ENCODE assay signal across 9 cellular contexts in the genomic region with DNA sequence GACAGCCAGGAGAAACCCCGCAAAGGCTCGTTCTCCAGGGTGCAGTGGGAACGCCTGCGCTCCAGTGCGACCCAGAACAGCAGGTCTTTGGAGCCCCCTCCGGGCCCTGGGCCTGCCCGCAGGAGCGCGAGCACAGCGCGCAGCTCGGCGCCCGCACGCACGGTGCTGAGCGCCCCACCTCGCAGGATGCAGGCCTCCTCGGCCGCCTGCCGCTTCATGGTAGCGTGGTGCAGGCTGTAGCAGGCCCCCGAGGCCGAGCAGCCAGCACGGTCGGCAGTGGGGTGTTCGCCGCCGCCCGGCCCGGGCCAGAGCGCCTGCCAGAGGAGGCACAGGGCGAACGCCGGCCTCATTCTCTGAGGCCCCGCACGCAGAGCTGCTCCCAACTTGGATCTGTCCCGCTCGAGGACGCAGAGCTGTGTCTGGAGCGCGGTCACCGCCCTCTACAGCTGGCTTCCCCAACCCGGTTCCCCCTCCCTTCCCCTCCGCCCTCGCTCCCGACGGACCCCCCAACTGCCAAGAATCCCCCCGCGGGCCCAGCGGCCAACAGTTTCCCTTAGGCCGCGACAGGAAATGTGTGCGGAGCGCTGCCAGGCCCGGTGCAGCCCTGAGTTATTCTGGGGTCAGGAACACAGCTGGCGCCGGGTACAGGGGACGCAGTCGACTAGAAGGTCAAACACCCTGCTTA. TPM values are rescaled to one million over a fixed set of nuclear protein-coding genes. Genes with fewer than 3 reads are reported as not detected.
DNase-seq lines count a peak whose midpoint lies in the region; ATAC-seq and TF ChIP-seq lines count a peak whose summit lies in the region.
"Had no signal": no experiment of that assay in that cellular context is flagged by ENCODE, and none has a peak within 500 bp of the region (broad histone marks: within the 10 kb centered on the region; RNA-seq: fewer than 3 reads in every experiment).

A gene with protein sequence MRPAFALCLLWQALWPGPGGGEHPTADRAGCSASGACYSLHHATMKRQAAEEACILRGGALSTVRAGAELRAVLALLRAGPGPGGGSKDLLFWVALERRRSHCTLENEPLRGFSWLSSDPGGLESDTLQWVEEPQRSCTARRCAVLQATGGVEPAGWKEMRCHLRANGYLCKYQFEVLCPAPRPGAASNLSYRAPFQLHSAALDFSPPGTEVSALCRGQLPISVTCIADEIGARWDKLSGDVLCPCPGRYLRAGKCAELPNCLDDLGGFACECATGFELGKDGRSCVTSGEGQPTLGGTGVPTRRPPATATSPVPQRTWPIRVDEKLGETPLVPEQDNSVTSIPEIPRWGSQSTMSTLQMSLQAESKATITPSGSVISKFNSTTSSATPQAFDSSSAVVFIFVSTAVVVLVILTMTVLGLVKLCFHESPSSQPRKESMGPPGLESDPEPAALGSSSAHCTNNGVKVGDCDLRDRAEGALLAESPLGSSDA (minus strand): TSS at position 421 of the 685 bp plus-strand sequence. CDS start 71 bp downstream, at position 350.

- H3K27ac ChIP-seq in CD4-positive, alpha-beta T cell (ENCODE audit: low read depth, low read length), result no peak within 1 kb of the TSS

- H3K27me3 ChIP-seq in CD4-positive, alpha-beta T cell (ENCODE audit: control insufficient read depth, insufficient read depth, low read length), result peaks cover 27% of the 10 kb centered on the region

- H3K27ac Mint-ChIP-seq in CD4-positive, alpha-beta T cell, result no peak within 1 kb of the TSS
- H3K27ac Mint-ChIP-seq in glutamatergic neuron (ENCODE audit: unreplicated experiment) (peak within 1 kb of the TSS; percentile 30), osteocyte (ENCODE audit: unreplicated experiment) (no peak within 1 kb of the TSS)

- peak in 2 of 10 experiments; percentile 0 to 2 for DNase-seq in CD4-positive, alpha-beta T cell
- DNase-seq in activated T-cell treated with anti-CD3 and anti-CD28 coated beads, Interleukin-2, amount 50 U/mL, for 4 hours, result no peak
- DNase-seq in glutamatergic neuron, result peak; percentile 55
- DNase-seq in osteocyte (ENCODE audit: extremely low spot score, unreplicated experiment), result no peak
- no peak for DNase-seq in NCI-H526 treated with DMSO at 0.1 percent for 48 hours (lab: John Stamatoyannopoulos, UW)
- no peak for DNase-seq in NCI-H1694 (lab: John Stamatoyannopoulos, UW)

- peaks cover 49% of the 10 kb centered on the region for H3K27me3 Mint-ChIP-seq in CD4-positive, alpha-beta T cell
- peaks cover 18% of the 10 kb centered on the region for H3K27me3 Mint-ChIP-seq in activated T-cell treated with anti-CD3 and anti-CD28 coated beads, Interleukin-2, amount 50 U/mL, for 4 hours (ENCODE audit: low read depth)
- H3K27me3 Mint-ChIP-seq in glutamatergic neuron (ENCODE audit: unreplicated experiment) (peaks cover 3% of the 10 kb centered on the region), osteocyte (ENCODE audit: unreplicated experiment) (peaks cover 31% of the 10 kb centered on the region)

- no peaks in the 10 kb centered on the region for H3K9me3 ChIP-seq in CD4-positive, alpha-beta T cell (ENCODE audit: control insufficient read depth, low read length)

- no peaks in the 10 kb centered on the region for H3K9me3 Mint-ChIP-seq in CD4-positive, alpha-beta T cell
- no peaks in the 10 kb centered on the region for H3K9me3 Mint-ChIP-seq in activated T-cell treated with anti-CD3 and anti-CD28 coated beads, Interleukin-2, amount 50 U/mL, for 4 hours
- H3K9me3 Mint-ChIP-seq in glutamatergic neuron (ENCODE audit: unreplicated experiment) (no peaks in the 10 kb centered on the region), osteocyte (ENCODE audit: unreplicated experiment) (no peaks in the 10 kb centered on the region)

- TF ChIP-seq CTCF in CD4-positive, alpha-beta T cell (IDR thresholded peaks at IDR 0.05), result no peak
- TF ChIP-seq CTCF in glutamatergic neuron (IDR thresholded peaks at IDR 0.05; ENCODE audit: partially characterized antibody, unreplicated experiment) (no peak), osteocyte (IDR thresholded peaks at IDR 0.05) (no peak)

- H3K4me3 Mint-ChIP-seq in CD4-positive, alpha-beta T cell, result peak within 1 kb of the TSS; percentile 58
- peak within 1 kb of the TSS; percentile 64 for H3K4me3 Mint-ChIP-seq in activated T-cell treated with anti-CD3 and anti-CD28 coated beads, Interleukin-2, amount 50 U/mL, for 4 hours
- H3K4me3 Mint-ChIP-seq in glutamatergic neuron (ENCODE audit: unreplicated experiment) (peak within 1 kb of the TSS; percentile 74), osteocyte (ENCODE audit: unreplicated experiment) (peak within 1 kb of the TSS; percentile 38)

- POLR2A ChIA-PET in CD4-positive, alpha-beta T cell (lab: Charles Lee), result no interaction called here

- no peak for ATAC-seq in CD4-positive, alpha-beta T cell (ENCODE audit: poor library complexity)
- ATAC-seq in activated T-cell treated with anti-CD3 and anti-CD28 coated beads, Interleukin-2, amount 50 U/mL, for 4 hours, result peak; percentile 69 to 75
- ATAC-seq in HG03521 (IDR thresholded peaks at IDR 0.05; ENCODE audit: unreplicated experiment) (no peak), GM21576 (IDR thresholded peaks at IDR 0.05; ENCODE audit: unreplicated experiment) (no peak)

- CTCF ChIA-PET in CD4-positive, alpha-beta T cell (lab: Charles Lee), result no interaction called here

- peaks cover 7% of the 10 kb centered on the region for H3K4me1 Mint-ChIP-seq in CD4-positive, alpha-beta T cell (ENCODE audit: low read depth)
- H3K4me1 Mint-ChIP-seq in activated T-cell treated with anti-CD3 and anti-CD28 coated beads, Interleukin-2, amount 50 U/mL, for 4 hours (ENCODE audit: low read depth), result peaks cover 9% of the 10 kb centered on the region
- H3K4me1 Mint-ChIP-seq in glutamatergic neuron (ENCODE audit: low read depth, unreplicated experiment) (no peaks in the 10 kb centered on the region), osteocyte (ENCODE audit: unreplicated experiment) (peaks cover 5% of the 10 kb centered on the region)

- intact Hi-C loops in CD4-positive, alpha-beta T cell (cut with DNase I, micrococcal nuclease), result no loop called here

- H3K36me3 Mint-ChIP-seq in CD4-positive, alpha-beta T cell (ENCODE audit: low read depth), result no peaks in the 10 kb centered on the region
- no peaks in the 10 kb centered on the region for H3K36me3 Mint-ChIP-seq in activated T-cell treated with anti-CD3 and anti-CD28 coated beads, Interleukin-2, amount 50 U/mL, for 4 hours (ENCODE audit: insufficient read depth)
- H3K36me3 Mint-ChIP-seq in glutamatergic neuron (ENCODE audit: unreplicated experiment) (no peaks in the 10 kb centered on the region), osteocyte (ENCODE audit: unreplicated experiment) (no peaks in the 10 kb centered on the region)

RNA-seq across cellular contexts. Expression of the gene that starts here (rescaled TPM):
- total RNA-seq in CD4-positive, alpha-beta T cell, result not detected
- under 1 TPM in 1 of 3 donors, not detected in 2; 0.10 TPM for total RNA-seq in activated T-cell treated with anti-CD3 and anti-CD28 coated beads, Interleukin-2, amount 50 U/mL, for 4 hours
- total RNA-seq in glutamatergic neuron (ENCODE audit: unreplicated experiment), result 0.96 TPM
- total RNA-seq in osteocyte, result not detected in 2 replicates
- total RNA-seq: activated CD8-positive, alpha-beta memory T cell treated with anti-CD3 and anti-CD28 coated beads for 36 hours had no signal

Comparison
In these comparisons a context has a peak if more than half of its experiments do, and no peak if none do; other contexts are left out.
1. Peak in ATAC-seq in activated T-cell treated with anti-CD3 and anti-CD28 coated beads, Interleukin-2, amount 50 U/mL, for 4 hours; RNA of the gene not detected or under 1 TPM.
2. Peak in DNase-seq in glutamatergic neuron; RNA of the gene not detected or under 1 TPM.